7 cellular contexts compared by ENCODE assay signal in the genomic region with DNA sequence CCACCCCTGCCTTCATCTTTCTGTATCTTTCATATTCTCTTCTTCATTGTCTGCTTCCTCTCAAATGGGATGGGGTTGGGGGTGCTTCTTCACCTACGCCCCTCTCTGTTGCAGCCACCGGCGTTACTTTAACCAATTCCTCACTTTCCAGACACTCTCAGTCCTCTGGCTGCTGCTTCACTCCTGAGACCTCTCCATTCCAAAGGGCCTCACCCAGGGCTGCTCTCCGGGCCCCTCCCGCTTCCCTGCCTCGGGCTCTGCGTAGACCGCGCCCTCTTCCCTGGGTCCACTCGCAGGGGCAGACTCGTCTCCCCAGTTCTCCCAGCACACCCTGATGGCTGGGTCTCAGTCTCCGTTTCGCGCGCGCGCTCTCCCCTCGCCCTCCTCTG. TPM values are rescaled to one million over a fixed set of nuclear protein-coding genes. Genes with fewer than 3 reads are reported as not detected.
DNase-seq lines count a peak whose midpoint lies in the region; ATAC-seq and TF ChIP-seq lines count a peak whose summit lies in the region.

No MANE protein-coding gene starts in this region.

- TF ChIP-seq CTCF in GM12865 (IDR thresholded peaks at IDR 0.05; ENCODE audit: insufficient read depth, low read depth, low read length, missing control alignments): no peak
- TF ChIP-seq CTCF in HL-60 (IDR thresholded peaks at IDR 0.05; ENCODE audit: insufficient read depth, low read length): no peak
- no peak for TF ChIP-seq CTCF in activated CD8-positive, alpha-beta T cell treated with anti-CD3 and anti-CD28 coated beads for 36 hours (IDR thresholded peaks at IDR 0.05)
- TF ChIP-seq CTCF in heart left ventricle (IDR thresholded peaks at IDR 0.05): no peak
- TF ChIP-seq CTCF in parathyroid adenoma (IDR thresholded peaks at IDR 0.05): no peak
- no peak for TF ChIP-seq CTCF in GM13977 (IDR thresholded peaks at IDR 0.05; ENCODE audit: extremely low read depth, insufficient read depth, missing control alignments)

- H3K4me1 ChIP-seq in heart left ventricle: peaks cover 0 to 31% (median 9%) of the 10 kb centered on the region in 12 donors
- H3K4me1 ChIP-seq in parathyroid adenoma: peaks cover 8% of the 10 kb centered on the region

- H3K4me2 ChIP-seq in parathyroid adenoma (ENCODE audit: low read length): peak overlapping the region; percentile 45

- DNase-seq in GM12865 (ENCODE audit: low read depth): no peak
- DNase-seq in HL-60 (ENCODE audit: low read depth in 1 of 2, low spot score in 1 of 2): no peak
- no peak for DNase-seq in activated CD8-positive, alpha-beta T cell treated with anti-CD3 and anti-CD28 coated beads for 36 hours
- DNase-seq in heart left ventricle: peak; percentile 27 to 69 (median 45)
- no peak for DNase-seq in GM13977 (ENCODE audit: low spot score)
- DNase-seq in NOMO-1 (lab: John Stamatoyannopoulos, UW; ENCODE audit: unreplicated experiment in 2 of 2): no peak

- peak overlapping the region; percentile 88 for H3K4me3 ChIP-seq in GM12865 (ENCODE audit: low read depth, low read length)
- peak overlapping the region; percentile 95 for H3K4me3 ChIP-seq in HL-60 (replicated peaks; ENCODE audit: insufficient read depth, low read length)
- peak overlapping the region; percentile 53 to 98 (median 84) for H3K4me3 ChIP-seq in heart left ventricle
- peak overlapping the region; percentile 81 for H3K4me3 ChIP-seq in parathyroid adenoma (ENCODE audit: low read depth, low read length)

- intact Hi-C loops in activated CD8-positive, alpha-beta T cell treated with anti-CD3 and anti-CD28 coated beads for 36 hours (cut with micrococcal nuclease): no loop called here
- intact Hi-C loops in heart left ventricle (cut with DNase I): loop anchor here in 1 of 10 donors (10.0 kb wide), 1 partner anchor 456 kb away; no protein-coding TSS in a partner anchor

- H3K9me3 Mint-ChIP-seq in activated CD8-positive, alpha-beta T cell treated with anti-CD3 and anti-CD28 coated beads for 36 hours: no peaks in the 10 kb centered on the region

- no peaks in the 10 kb centered on the region for H3K27me3 Mint-ChIP-seq in activated CD8-positive, alpha-beta T cell treated with anti-CD3 and anti-CD28 coated beads for 36 hours

- no peaks in the 10 kb centered on the region for H3K36me3 Mint-ChIP-seq in activated CD8-positive, alpha-beta T cell treated with anti-CD3 and anti-CD28 coated beads for 36 hours (ENCODE audit: low read depth)

- TF ChIP-seq POLR2A in heart left ventricle (IDR thresholded peaks at IDR 0.05): no peak

- in situ Hi-C loops in GM13977 (cut with MboI; ENCODE audit: low pct_unique_long_range_greater_than_20kb, low sequenced_read_pairs, unreplicated experiment): no loop called here

- 23 to 29% (median 24%) methylated on average over 18 of the region's 18 CpGs for WGBS in heart left ventricle, 4 donors

- peak overlapping the region; percentile 87 for H3K4me3 Mint-ChIP-seq in activated CD8-positive, alpha-beta T cell treated with anti-CD3 and anti-CD28 coated beads for 36 hours

- no peaks in the 10 kb centered on the region for H3K27me3 ChIP-seq in HL-60 (ENCODE audit: insufficient read depth, poor library complexity, severe bottlenecking)
- no peaks in the 10 kb centered on the region for H3K27me3 ChIP-seq in heart left ventricle
- no peaks in the 10 kb centered on the region for H3K27me3 ChIP-seq in parathyroid adenoma (ENCODE audit: control insufficient read depth, insufficient read depth, low read length)

- H3K9me3 ChIP-seq in heart left ventricle: no peaks in the 10 kb centered on the region
- no peaks in the 10 kb centered on the region for H3K9me3 ChIP-seq in parathyroid adenoma (ENCODE audit: control insufficient read depth, low read length)

- H3K27ac Mint-ChIP-seq in activated CD8-positive, alpha-beta T cell treated with anti-CD3 and anti-CD28 coated beads for 36 hours: peak overlapping the region; percentile 96

- POLR2A ChIA-PET in activated CD8-positive, alpha-beta T cell treated with anti-CD3 and anti-CD28 coated beads for 36 hours (lab: Charles Lee): interaction anchor here (0.6 to 1.0 kb wide), 2 partner anchors 16 to 380 kb away, joined by 3 to 7 read pairs; no protein-coding TSS in a partner anchor

- no peak for ATAC-seq in activated CD8-positive, alpha-beta T cell treated with anti-CD3 and anti-CD28 coated beads for 36 hours
- ATAC-seq in heart left ventricle: peak; percentile 49 to 65 (median 59)

- H3K36me3 ChIP-seq in heart left ventricle (no peaks in the 10 kb centered on the region), parathyroid adenoma (ENCODE audit: control insufficient read depth, insufficient read depth, low read length) (no peaks in the 10 kb centered on the region)

- H3K27ac ChIP-seq in HL-60 (replicated peaks) (peak overlapping the region; percentile 87), heart left ventricle (peak overlapping the region; percentile 58 to 98 (median 93)), parathyroid adenoma (peak overlapping the region; percentile 94)

- H3K79me2 ChIP-seq in parathyroid adenoma: no peaks in the 10 kb centered on the region

- H3K4me1 Mint-ChIP-seq in activated CD8-positive, alpha-beta T cell treated with anti-CD3 and anti-CD28 coated beads for 36 hours (ENCODE audit: low read depth): peaks cover 31% of the 10 kb centered on the region

- CTCF ChIA-PET in activated CD8-positive, alpha-beta T cell treated with anti-CD3 and anti-CD28 coated beads for 36 hours (lab: Charles Lee): no interaction called here

- peak overlapping the region; percentile 86 for H2AFZ ChIP-seq in parathyroid adenoma

- H3K9ac ChIP-seq in parathyroid adenoma: no peak overlapping the region

RNA-seq across cellular contexts. Expression of gene SERPINB8, which starts 0.9 kb away (rescaled TPM):
- 1 to 10 TPM; 6.3 to 7.5 TPM for total RNA-seq in activated CD8-positive, alpha-beta T cell treated with anti-CD3 and anti-CD28 coated beads for 36 hours
- 10 to 100 TPM in 1 of 9 donors, 1 to 10 TPM in 8; 1.3 to 10.3 (median 3.5) TPM for total RNA-seq in heart left ventricle
- 10 to 100 TPM in 1 of 2 donors, under 1 TPM in 1; 0.72 to 12.6 TPM for polyA plus RNA-seq in heart left ventricle

RNA-seq across cellular contexts. Expression of gene HMSD, which starts 21.7 kb away (rescaled TPM):
- total RNA-seq in activated CD8-positive, alpha-beta T cell treated with anti-CD3 and anti-CD28 coated beads for 36 hours: 1 to 10 TPM; 1.4 to 1.6 TPM
- total RNA-seq in heart left ventricle: 1 to 10 TPM in 1 of 9 donors, under 1 TPM in 2, not detected in 6; 0.33 to 1.3 (median 0.43) TPM
- polyA plus RNA-seq in heart left ventricle: not detected

Comparison
In these comparisons a context has a peak if more than half of its experiments do, and no peak if none do; other contexts are left out.
1. DNase-seq: peak in heart left ventricle (5 of 5); none in GM12865 (single experiment), HL-60 (0 of 2), activated CD8-positive, alpha-beta T cell treated with anti-CD3 and anti-CD28 coated beads for 36 hours (single experiment), GM13977 (single experiment) and NOMO-1 (0 of 2).
2. Peak in every context shown above with its lines, with median percentiles within 50 percentile points of each other: H3K4me3 ChIP-seq and H3K27ac ChIP-seq.